9 cellular contexts compared by ENCODE assay signal in the genomic region with DNA sequence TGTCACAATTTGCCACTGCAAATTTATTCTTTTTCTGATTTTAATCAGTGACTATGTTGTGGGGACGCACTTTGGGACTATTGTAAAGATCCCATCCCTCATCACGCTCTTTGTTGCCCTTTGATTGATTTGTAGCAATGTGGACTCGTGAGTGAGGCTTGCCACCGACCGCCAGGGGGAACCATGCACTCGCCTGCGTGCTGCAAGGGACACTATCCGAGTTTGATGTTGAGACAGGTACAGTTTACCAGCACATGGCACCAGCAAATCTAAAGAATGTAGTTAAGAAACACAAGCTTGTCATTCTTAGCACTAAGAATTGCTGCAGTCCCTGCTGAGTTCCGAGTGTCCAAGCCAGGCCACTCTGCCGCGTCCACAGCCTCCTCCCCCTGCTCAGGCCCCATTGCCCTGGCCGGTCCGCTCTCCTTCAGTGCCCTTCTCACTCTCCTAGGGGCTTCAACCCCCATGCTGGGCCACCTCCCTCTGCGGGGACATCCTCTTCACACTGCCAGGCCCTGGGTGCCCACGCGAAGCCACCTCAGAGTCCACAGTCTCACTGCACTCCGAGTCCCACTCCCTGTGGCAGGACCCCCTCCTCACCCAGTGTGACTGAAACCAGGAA. TPM values are rescaled to one million over a fixed set of nuclear protein-coding genes. Genes with fewer than 3 reads are reported as not detected.
DNase-seq lines count a peak whose midpoint lies in the region; ATAC-seq and TF ChIP-seq lines count a peak whose summit lies in the region.
"Had no signal": no experiment of that assay in that cellular context is flagged by ENCODE, and none has a peak within 500 bp of the region (broad histone marks: within the 10 kb centered on the region; RNA-seq: fewer than 3 reads in every experiment).

No MANE protein-coding gene starts in this region.

- H3K27me3 Mint-ChIP-seq in activated CD8-positive, alpha-beta T cell treated with anti-CD3 and anti-CD28 coated beads, Interleukin-2, amount 10 ng/mL, durations not matched to agents 7 days and 5 days (ENCODE audit: low read depth): peaks cover 24% of the 10 kb centered on the region
- H3K27me3 Mint-ChIP-seq in endothelial cell (ENCODE audit: unreplicated experiment): peaks cover 2% of the 10 kb centered on the region
- H3K27me3 Mint-ChIP-seq in stimulated activated naive B cell treated with anti-CD40 and anti-IgM and Interleukin-4, amounts not matched to agents 10 μg/mL and 1 μg/mL and 100 μg/mL, for 72 hours: peaks cover 30 to 33% of the 10 kb centered on the region in 2 donors

- H3K4me1 Mint-ChIP-seq in activated CD8-positive, alpha-beta T cell treated with anti-CD3 and anti-CD28 coated beads, Interleukin-2, amount 10 ng/mL, durations not matched to agents 7 days and 5 days (ENCODE audit: low read depth): peaks cover 5% of the 10 kb centered on the region
- H3K4me1 Mint-ChIP-seq in endothelial cell (ENCODE audit: unreplicated experiment): no peaks in the 10 kb centered on the region
- peaks cover 10 to 11% of the 10 kb centered on the region in 2 donors for H3K4me1 Mint-ChIP-seq in stimulated activated naive B cell treated with anti-CD40 and anti-IgM and Interleukin-4, amounts not matched to agents 10 μg/mL and 1 μg/mL and 100 μg/mL, for 72 hours

- CTCF ChIA-PET in activated CD8-positive, alpha-beta T cell treated with anti-CD3 and anti-CD28 coated beads, Interleukin-2, amount 10 ng/mL, durations not matched to agents 7 days and 5 days (lab: Charles Lee): interaction anchor here (0.7 to 1.5 kb wide), 6 partner anchors 9 to 353 kb away, joined by 3 to 7 read pairs (median 4); no protein-coding TSS in a partner anchor

- H3K9me3 Mint-ChIP-seq in activated CD8-positive, alpha-beta T cell treated with anti-CD3 and anti-CD28 coated beads, Interleukin-2, amount 10 ng/mL, durations not matched to agents 7 days and 5 days (ENCODE audit: insufficient read depth): no peaks in the 10 kb centered on the region
- H3K9me3 Mint-ChIP-seq in endothelial cell (ENCODE audit: unreplicated experiment): no peaks in the 10 kb centered on the region
- H3K9me3 Mint-ChIP-seq in stimulated activated naive B cell treated with anti-CD40 and anti-IgM and Interleukin-4, amounts not matched to agents 10 μg/mL and 1 μg/mL and 100 μg/mL, for 72 hours: no peaks in the 10 kb centered on the region

- peak; percentile 81 for ATAC-seq in HG02885 (IDR thresholded peaks at IDR 0.05; ENCODE audit: poor library complexity, unreplicated experiment)
- ATAC-seq in activated CD8-positive, alpha-beta T cell treated with anti-CD3 and anti-CD28 coated beads, Interleukin-2, amount 10 ng/mL, durations not matched to agents 7 days and 5 days: peak; percentile 84
- ATAC-seq in stimulated activated naive B cell treated with anti-CD40 and anti-IgM and Interleukin-4, amounts not matched to agents 10 μg/mL and 1 μg/mL and 100 μg/mL, for 72 hours (replicated peaks): peak; percentile 91 to 92

- POLR2A ChIA-PET in activated CD8-positive, alpha-beta T cell treated with anti-CD3 and anti-CD28 coated beads, Interleukin-2, amount 10 ng/mL, durations not matched to agents 7 days and 5 days (lab: Charles Lee): no interaction called here

- H3K4me3 Mint-ChIP-seq in activated CD8-positive, alpha-beta T cell treated with anti-CD3 and anti-CD28 coated beads, Interleukin-2, amount 10 ng/mL, durations not matched to agents 7 days and 5 days: no peak overlapping the region
- H3K4me3 Mint-ChIP-seq in endothelial cell (ENCODE audit: unreplicated experiment): no peak overlapping the region
- H3K4me3 Mint-ChIP-seq in stimulated activated naive B cell treated with anti-CD40 and anti-IgM and Interleukin-4, amounts not matched to agents 10 μg/mL and 1 μg/mL and 100 μg/mL, for 72 hours: peak overlapping the region; percentile 14 to 69

- no peaks in the 10 kb centered on the region for H3K36me3 Mint-ChIP-seq in activated CD8-positive, alpha-beta T cell treated with anti-CD3 and anti-CD28 coated beads, Interleukin-2, amount 10 ng/mL, durations not matched to agents 7 days and 5 days (ENCODE audit: low read depth)
- no peaks in the 10 kb centered on the region for H3K36me3 Mint-ChIP-seq in endothelial cell (ENCODE audit: low read depth, unreplicated experiment)
- H3K36me3 Mint-ChIP-seq in stimulated activated naive B cell treated with anti-CD40 and anti-IgM and Interleukin-4, amounts not matched to agents 10 μg/mL and 1 μg/mL and 100 μg/mL, for 72 hours: peaks cover 0 to 2% of the 10 kb centered on the region in 2 donors

- DNase-seq in SHP77 (lab: John Stamatoyannopoulos, UW) (peak; percentile 12 to 35), SHP77 treated with DMSO at 0.1 percent for 48 hours (lab: John Stamatoyannopoulos, UW) (no peak), NCI-H460 (ENCODE audit: extremely low read depth, low read depth) (peak; percentile 58), endothelial cell (ENCODE audit: low spot score) (peak; percentile 77), mucosa of gallbladder (ENCODE audit: low spot score) (peak; percentile 61)
- peak; percentile 77 for DNase-seq in activated CD8-positive, alpha-beta T cell treated with anti-CD3 and anti-CD28 coated beads, Interleukin-2, amount 10 ng/mL, durations not matched to agents 7 days and 5 days
- DNase-seq in stimulated activated naive B cell treated with anti-CD40 and anti-IgM and Interleukin-4, amounts not matched to agents 10 μg/mL and 1 μg/mL and 100 μg/mL, for 72 hours: peak; percentile 41

- no peak overlapping the region for H3K27ac Mint-ChIP-seq in activated CD8-positive, alpha-beta T cell treated with anti-CD3 and anti-CD28 coated beads, Interleukin-2, amount 10 ng/mL, durations not matched to agents 7 days and 5 days
- H3K27ac Mint-ChIP-seq in endothelial cell (ENCODE audit: unreplicated experiment): no peak overlapping the region
- no peak overlapping the region for H3K27ac Mint-ChIP-seq in stimulated activated naive B cell treated with anti-CD40 and anti-IgM and Interleukin-4, amounts not matched to agents 10 μg/mL and 1 μg/mL and 100 μg/mL, for 72 hours

- TF ChIP-seq CTCF in endothelial cell (IDR thresholded peaks at IDR 0.05; ENCODE audit: unreplicated experiment): peak; percentile 70

RNA-seq across cellular contexts. Expression of gene SFTPA2, which starts 2.0 kb away (rescaled TPM):
- not detected in 2 replicates for total RNA-seq in NCI-H460 (2014; rRNA removed; shearing (Covaris generic))
- polyA plus RNA-seq in NCI-H460 (2014; cell fraction: nucleus; rRNA removed): not detected in 2 replicates
- total RNA-seq in activated CD8-positive, alpha-beta T cell treated with anti-CD3 and anti-CD28 coated beads, Interleukin-2, amount 10 ng/mL, durations not matched to agents 7 days and 5 days: not detected
- total RNA-seq in endothelial cell (ENCODE audit: unreplicated experiment): not detected
- 7.9 TPM for total RNA-seq in mucosa of gallbladder

RNA-seq across cellular contexts. Expression of gene SFTPA1, which starts 48.5 kb away (rescaled TPM):
- not detected in 2 replicates for total RNA-seq in NCI-H460 (2014; rRNA removed; shearing (Covaris generic))
- not detected in 2 replicates for polyA plus RNA-seq in NCI-H460 (2014; cell fraction: nucleus; rRNA removed)
- not detected for total RNA-seq in activated CD8-positive, alpha-beta T cell treated with anti-CD3 and anti-CD28 coated beads, Interleukin-2, amount 10 ng/mL, durations not matched to agents 7 days and 5 days
- total RNA-seq in endothelial cell (ENCODE audit: unreplicated experiment): not detected
- 7.0 TPM for total RNA-seq in mucosa of gallbladder
- total RNA-seq: temporal lobe had no signal

RNA-seq across cellular contexts. Expression of gene EIF5AL1, which starts 49.9 kb away (rescaled TPM):
- 0.30 and 0.40 TPM in 2 replicates for total RNA-seq in NCI-H460 (2014; rRNA removed; shearing (Covaris generic))
- polyA plus RNA-seq in NCI-H460 (2014; cell fraction: nucleus; rRNA removed): 0.19 and 0.27 TPM in 2 replicates
- total RNA-seq in activated CD8-positive, alpha-beta T cell treated with anti-CD3 and anti-CD28 coated beads, Interleukin-2, amount 10 ng/mL, durations not matched to agents 7 days and 5 days: under 1 TPM; 0.53 to 0.83 TPM
- 0.59 TPM for total RNA-seq in endothelial cell (ENCODE audit: unreplicated experiment)
- 0.14 TPM for total RNA-seq in mucosa of gallbladder

Comparison
In these comparisons a context has a peak if more than half of its experiments do, and no peak if none do; other contexts are left out.
1. H3K4me3 Mint-ChIP-seq: peak in stimulated activated naive B cell treated with anti-CD40 and anti-IgM and Interleukin-4, amounts not matched to agents 10 μg/mL and 1 μg/mL and 100 μg/mL, for 72 hours (2 of 2); none in activated CD8-positive, alpha-beta T cell treated with anti-CD3 and anti-CD28 coated beads, Interleukin-2, amount 10 ng/mL, durations not matched to agents 7 days and 5 days (single experiment) and endothelial cell (single experiment).
2. Peak in every context shown above with its lines, with median percentiles within 50 percentile points of each other: ATAC-seq.